Comparison of ENCODE assay signal across 1 cellular context in genomic region chr20:62344092-62344491, GRCh38.
TF ChIP-seq lines count a peak whose summit lies in the region.

No MANE protein-coding gene starts in this region.

TF ChIP-seq in A549, 52 proteins besides CTCF, POLR2A, EP300 and RAD21:
- TF ChIP-seq MAX (IDR thresholded peaks at IDR 0.05) (no peak), POLR2AphosphoS2 (conservative IDR thresholded peaks at IDR 0.05; ENCODE audit: low read length) (0 out of 2 replicates have a peak, but pooled peaks have one; percentile 57)
